13 cellular contexts compared by ENCODE assay signal in the genomic region with DNA sequence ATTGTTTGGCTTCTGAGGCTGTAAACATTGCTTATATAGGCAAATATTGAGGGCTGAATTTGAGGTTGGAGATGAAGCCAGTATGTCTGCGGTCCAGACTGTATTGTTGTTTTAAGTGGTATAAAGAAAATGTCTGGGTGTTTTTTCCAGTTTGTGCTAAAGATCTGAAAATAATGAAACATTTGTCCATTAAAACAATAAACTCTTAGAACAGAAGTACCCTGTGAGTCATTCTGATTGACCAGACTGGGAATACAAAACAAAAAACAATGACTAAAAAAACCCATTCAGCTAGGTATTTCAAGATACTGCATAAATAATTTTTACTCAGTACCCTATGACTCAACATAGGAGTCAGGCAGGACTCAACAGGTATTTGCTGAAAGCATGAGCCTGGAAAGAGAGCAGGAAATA.
DNase-seq lines count a peak whose midpoint lies in the region; ATAC-seq and TF ChIP-seq lines count a peak whose summit lies in the region.
"Had no signal": no experiment of that assay in that cellular context is flagged by ENCODE, and none has a peak within 500 bp of the region (broad histone marks: within the 10 kb centered on the region; RNA-seq: fewer than 3 reads in every experiment).

No MANE protein-coding gene starts in this region.

- ATAC-seq in HG03108 (IDR thresholded peaks at IDR 0.05; ENCODE audit: unreplicated experiment): no peak

- H2AFZ ChIP-seq in ACC112 (ENCODE audit: low read length, unreplicated experiment): no peak overlapping the region

- CTCF ChIA-PET in HEK293 (lab: Yijun Ruan, JAX): interaction anchor here (0.6 to 10.2 kb wide), 5 partner anchors 14 to 1325 kb away, joined by 3 to 85 read pairs (median 3); partner anchors contain the start of gene ALKBH8

- H3K36me3 ChIP-seq in ACC112 (ENCODE audit: insufficient read depth, low read length) (no peaks in the 10 kb centered on the region), HEK293 (ENCODE audit: control insufficient read depth in 2 of 2, insufficient read depth in 1 of 2, low read length in 2 of 2) (peaks cover 0 to 10% of the 10 kb centered on the region in 2 experiments; a peak in 1 of 3 replicates)
- H3K36me3 ChIP-seq: WERI-Rb-1 had no signal

- H3K27ac ChIP-seq in ACC112 (ENCODE audit: low read depth, low read length) (peak overlapping the region; percentile 73), HEK293 (ENCODE audit: extremely low read depth, low read depth, low read length) (no peak overlapping the region)
- H3K27ac ChIP-seq: tibial nerve, WERI-Rb-1 had no signal

- H3K27me3 ChIP-seq in ACC112 (ENCODE audit: insufficient read depth, low read length): no peaks in the 10 kb centered on the region
- H3K27me3 ChIP-seq: tibial nerve had no signal

- DNase-seq in amniotic epithelial cell (ENCODE audit: low read depth): peak; percentile 57
- peak; percentile 78 for DNase-seq in iris pigment epithelial cell (ENCODE audit: low read depth)
- DNase-seq in NCI-H2227 treated with DMSO at 0.1 percent for 48 hours (lab: John Stamatoyannopoulos, UW): no peak
- no peak for DNase-seq in NCI-H345 treated with DMSO at 0.1 percent for 48 hours (lab: John Stamatoyannopoulos, UW; ENCODE audit: unreplicated experiment)
- DNase-seq in NK-92 treated with Interleukin-12 subunit alpha and Interleukin-12 subunit beta, amount 100 ng/mL, for 24 hours (lab: John Stamatoyannopoulos, UW): no peak
- DNase-seq: activated effector memory CD4-positive, alpha-beta T cell treated with Interleukin-2 at 50 U/mL for 16 hours; effector CD8-positive, alpha-beta T cell; NCI-H1436; WERI-Rb-1 had no signal

- POLR2A ChIA-PET in HEK293 (lab: Yijun Ruan, JAX): no interaction called here

- H3K79me2 ChIP-seq in ACC112 (ENCODE audit: control insufficient read depth, insufficient read depth, low read length, unreplicated experiment): no peaks in the 10 kb centered on the region

- TF ChIP-seq CTCF in HEK293 (tag by site-specific recombination; IDR thresholded peaks at IDR 0.05): no peak

- H3K4me3 ChIP-seq in ACC112 (ENCODE audit: low read depth, low read length) (no peak overlapping the region), HEK293 (ENCODE audit: low read depth, low read length) (no peak overlapping the region)
- H3K4me3 ChIP-seq: tibial nerve had no signal

- no peaks in the 10 kb centered on the region for H3K9me3 ChIP-seq in HEK293 (ENCODE audit: control insufficient read depth, insufficient read depth, low read depth, low read length)
- H3K9me3 ChIP-seq: tibial nerve had no signal

- H3K4me1 ChIP-seq in ACC112 (ENCODE audit: control insufficient read depth, insufficient read depth, low read length, unreplicated experiment) (peaks cover 21% of the 10 kb centered on the region), HEK293 (ENCODE audit: control insufficient read depth, insufficient read depth, low read length) (no peaks in the 10 kb centered on the region)

TF ChIP-seq in HEK293, 187 proteins besides CTCF, POLR2A, EP300 and RAD21:
- TF ChIP-seq PRDM1 (tag by site-specific recombination; IDR thresholded peaks at IDR 0.05): no peak
- no peak for TF ChIP-seq ZNF2 (tag by site-specific recombination; IDR thresholded peaks at IDR 0.05)
- TF ChIP-seq ZNF146 (tag by site-specific recombination; IDR thresholded peaks at IDR 0.05): no peak
- TF ChIP-seq ZNF501 (tag by site-specific recombination; IDR thresholded peaks at IDR 0.05): no peak
- no peak for TF ChIP-seq TCF7L2 (IDR thresholded peaks at IDR 0.05; ENCODE audit: borderline replicate concordance, low read depth, low read length)
- TF ChIP-seq ZNF394 (tag by site-specific recombination; IDR thresholded peaks at IDR 0.05; ENCODE audit: borderline replicate concordance): no peak
- no peak for TF ChIP-seq ZNF266 (tag by site-specific recombination; IDR thresholded peaks at IDR 0.05; ENCODE audit: low read depth)
- TF ChIP-seq OSR2 (tag by site-specific recombination; IDR thresholded peaks at IDR 0.05): no peak
- TF ChIP-seq, protein P1, sequence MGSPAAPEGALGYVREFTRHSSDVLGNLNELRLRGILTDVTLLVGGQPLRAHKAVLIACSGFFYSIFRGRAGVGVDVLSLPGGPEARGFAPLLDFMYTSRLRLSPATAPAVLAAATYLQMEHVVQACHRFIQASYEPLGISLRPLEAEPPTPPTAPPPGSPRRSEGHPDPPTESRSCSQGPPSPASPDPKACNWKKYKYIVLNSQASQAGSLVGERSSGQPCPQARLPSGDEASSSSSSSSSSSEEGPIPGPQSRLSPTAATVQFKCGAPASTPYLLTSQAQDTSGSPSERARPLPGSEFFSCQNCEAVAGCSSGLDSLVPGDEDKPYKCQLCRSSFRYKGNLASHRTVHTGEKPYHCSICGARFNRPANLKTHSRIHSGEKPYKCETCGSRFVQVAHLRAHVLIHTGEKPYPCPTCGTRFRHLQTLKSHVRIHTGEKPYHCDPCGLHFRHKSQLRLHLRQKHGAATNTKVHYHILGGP (tag by site-specific recombination; IDR thresholded peaks at IDR 0.05): no peak
- TF ChIP-seq, protein P2, sequence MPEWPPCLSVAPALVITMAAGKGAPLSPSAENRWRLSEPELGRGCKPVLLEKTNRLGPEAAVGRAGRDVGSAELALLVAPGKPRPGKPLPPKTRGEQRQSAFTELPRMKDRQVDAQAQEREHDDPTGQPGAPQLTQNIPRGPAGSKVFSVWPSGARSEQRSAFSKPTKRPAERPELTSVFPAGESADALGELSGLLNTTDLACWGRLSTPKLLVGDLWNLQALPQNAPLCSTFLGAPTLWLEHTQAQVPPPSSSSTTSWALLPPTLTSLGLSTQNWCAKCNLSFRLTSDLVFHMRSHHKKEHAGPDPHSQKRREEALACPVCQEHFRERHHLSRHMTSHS (tag by site-specific recombination; IDR thresholded peaks at IDR 0.05): no peak
- no peak for TF ChIP-seq HOXC10 (CRISPR knock-in tag; IDR thresholded peaks at IDR 0.05)
- peak; percentile 87 for TF ChIP-seq SCRT2 (tag by site-specific recombination; IDR thresholded peaks at IDR 0.05)
- TF ChIP-seq, protein P3, sequence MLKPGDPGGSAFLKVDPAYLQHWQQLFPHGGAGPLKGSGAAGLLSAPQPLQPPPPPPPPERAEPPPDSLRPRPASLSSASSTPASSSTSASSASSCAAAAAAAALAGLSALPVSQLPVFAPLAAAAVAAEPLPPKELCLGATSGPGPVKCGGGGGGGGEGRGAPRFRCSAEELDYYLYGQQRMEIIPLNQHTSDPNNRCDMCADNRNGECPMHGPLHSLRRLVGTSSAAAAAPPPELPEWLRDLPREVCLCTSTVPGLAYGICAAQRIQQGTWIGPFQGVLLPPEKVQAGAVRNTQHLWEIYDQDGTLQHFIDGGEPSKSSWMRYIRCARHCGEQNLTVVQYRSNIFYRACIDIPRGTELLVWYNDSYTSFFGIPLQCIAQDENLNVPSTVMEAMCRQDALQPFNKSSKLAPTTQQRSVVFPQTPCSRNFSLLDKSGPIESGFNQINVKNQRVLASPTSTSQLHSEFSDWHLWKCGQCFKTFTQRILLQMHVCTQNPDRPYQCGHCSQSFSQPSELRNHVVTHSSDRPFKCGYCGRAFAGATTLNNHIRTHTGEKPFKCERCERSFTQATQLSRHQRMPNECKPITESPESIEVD (tag by site-specific recombination; IDR thresholded peaks at IDR 0.05): peak; percentile 43; the same call in 1 of the 2 replicates
- TF ChIP-seq GFI1B (tag by site-specific recombination; IDR thresholded peaks at IDR 0.05): no peak
- no peak for TF ChIP-seq ZNF664 (tag by site-specific recombination; IDR thresholded peaks at IDR 0.05)
- 0 out of 2 replicates have a peak, but pooled peaks have one; percentile 25 for TF ChIP-seq SCRT1 (tag by site-specific recombination; IDR thresholded peaks at IDR 0.05; ENCODE audit: borderline replicate concordance)
- TF ChIP-seq ZNF184 (tag by site-specific recombination; IDR thresholded peaks at IDR 0.05): no peak
- TF ChIP-seq ZNF19 (tag by site-specific recombination; IDR thresholded peaks at IDR 0.05; ENCODE audit: low read depth): no peak

Comparison
In these comparisons a context has a peak if more than half of its experiments do, and no peak if none do; other contexts are left out.
1. DNase-seq: peak in amniotic epithelial cell (single experiment) and iris pigment epithelial cell (single experiment); none in NCI-H2227 treated with DMSO at 0.1 percent for 48 hours (single experiment), NCI-H345 treated with DMSO at 0.1 percent for 48 hours (single experiment) and NK-92 treated with Interleukin-12 subunit alpha and Interleukin-12 subunit beta, amount 100 ng/mL, for 24 hours (single experiment).